36 cellular contexts compared by ENCODE assay signal in genomic region chr5:102262688-102263087, GRCh38. TPM values are rescaled to one million over a fixed set of nuclear protein-coding genes. Genes with fewer than 3 reads are reported as not detected.
"Had no signal": no experiment of that assay in that cellular context is flagged by ENCODE, and none has a peak within 500 bp of the region (broad histone marks: within the 10 kb centered on the region; RNA-seq: fewer than 3 reads in every experiment).

No MANE protein-coding gene starts in this region.

- H3K27ac Mint-ChIP-seq: activated CD4-positive, alpha-beta T cell treated with anti-CD3 and anti-CD28 coated beads for 36 hours; activated CD4-positive, alpha-beta T cell treated with anti-CD3 and anti-CD28 coated beads, Interleukin-2, amount 10 ng/mL, durations not matched to agents 7 days and 5 days; activated CD8-positive, alpha-beta T cell treated with anti-CD3 and anti-CD28 coated beads, Interleukin-2, amount 10 ng/mL, durations not matched to agents 7 days and 5 days; activated naive CD4-positive, alpha-beta T cell treated with anti-CD3 and anti-CD28 coated beads, Interleukin-2, amount 50 U/mL, for 24 hours; activated naive CD8-positive, alpha-beta T cell treated with anti-CD3 and anti-CD28 coated beads, Interleukin-2, amount 10 ng/mL, durations not matched to agents 7 days and 5 days; activated T-cell treated with anti-CD3 and anti-CD28 coated beads, Interleukin-2, amount 50 U/mL, for 24 hours; activated T-helper 2 cell treated with anti-CD3 and anti-CD28 coated beads, Interferon-gamma antibody, Interleukin-2, Interleukin-4, amounts not matched to agents 10 μg/mL and 5 μg/mL and 100 μg/mL, durations not matched to agents 14 hours and 24 hours and 36 hours; T-helper 1 cell treated with Interleukin-12 subunit alpha and Interleukin-12 subunit beta and Interleukin-4 antibody, amounts not matched to agents 30 μg/mL and 1 μg/mL, for 36 hours; T-helper 2 cell treated with Interferon-gamma antibody and Interleukin-4, amounts not matched to agents 5 μg/mL and 100 μg/mL, for 36 hours; WTC11 had no signal

- FAIRE-seq: astrocyte, TTC549 had no signal

- H3K36me3 Mint-ChIP-seq: activated naive CD4-positive, alpha-beta T cell treated with anti-CD3 and anti-CD28 coated beads, Interleukin-2, amount 50 U/mL, for 24 hours; activated naive CD8-positive, alpha-beta T cell treated with anti-CD3 and anti-CD28 coated beads, Interleukin-2, amount 10 ng/mL, durations not matched to agents 7 days and 5 days; WTC11 had no signal

- H3K4me1 ChIP-seq: adrenal gland, body of pancreas, Peyer's patch, SJSA1 had no signal

- H3K4me3 Mint-ChIP-seq: activated CD4-positive, alpha-beta T cell treated with anti-CD3 and anti-CD28 coated beads for 36 hours; activated CD4-positive, alpha-beta T cell treated with anti-CD3 and anti-CD28 coated beads, Interleukin-2, amount 10 ng/mL, durations not matched to agents 7 days and 5 days; activated CD8-positive, alpha-beta T cell treated with anti-CD3 and anti-CD28 coated beads, Interleukin-2, amount 10 ng/mL, durations not matched to agents 7 days and 5 days; activated naive CD4-positive, alpha-beta T cell treated with anti-CD3 and anti-CD28 coated beads, Interleukin-2, amount 50 U/mL, for 24 hours; activated naive CD8-positive, alpha-beta T cell treated with anti-CD3 and anti-CD28 coated beads, Interleukin-2, amount 10 ng/mL, durations not matched to agents 7 days and 5 days; activated T-cell treated with anti-CD3 and anti-CD28 coated beads, Interleukin-2, amount 50 U/mL, for 24 hours; T-helper 1 cell treated with Interleukin-12 subunit alpha and Interleukin-12 subunit beta and Interleukin-4 antibody, amounts not matched to agents 30 μg/mL and 1 μg/mL, for 36 hours; T-helper 2 cell treated with Interferon-gamma antibody and Interleukin-4, amounts not matched to agents 5 μg/mL and 100 μg/mL, for 36 hours; WTC11 had no signal

- H3K27me3 ChIP-seq: adrenal gland, body of pancreas, Peyer's patch, SJSA1 had no signal

- H3K4me1 Mint-ChIP-seq: activated CD4-positive, alpha-beta T cell treated with anti-CD3 and anti-CD28 coated beads for 36 hours; activated CD4-positive, alpha-beta T cell treated with anti-CD3 and anti-CD28 coated beads, Interleukin-2, amount 10 ng/mL, durations not matched to agents 7 days and 5 days; activated naive CD4-positive, alpha-beta T cell treated with anti-CD3 and anti-CD28 coated beads, Interleukin-2, amount 50 U/mL, for 24 hours; activated naive CD8-positive, alpha-beta T cell treated with anti-CD3 and anti-CD28 coated beads, Interleukin-2, amount 10 ng/mL, durations not matched to agents 7 days and 5 days; WTC11 had no signal

- H3K9ac ChIP-seq: KMS-11, SK-N-SH had no signal

- H3K36me3 ChIP-seq: adrenal gland, Peyer's patch, SJSA1 had no signal

- H3K9me3 Mint-ChIP-seq: activated CD4-positive, alpha-beta T cell treated with anti-CD3 and anti-CD28 coated beads, Interleukin-2, amount 10 ng/mL, durations not matched to agents 7 days and 5 days; activated naive CD8-positive, alpha-beta T cell treated with anti-CD3 and anti-CD28 coated beads, Interleukin-2, amount 10 ng/mL, durations not matched to agents 7 days and 5 days; activated T-cell treated with anti-CD3 and anti-CD28 coated beads, Interleukin-2, amount 50 U/mL, for 24 hours; T-helper 1 cell treated with Interleukin-12 subunit alpha and Interleukin-12 subunit beta and Interleukin-4 antibody, amounts not matched to agents 30 μg/mL and 1 μg/mL, for 36 hours; T-helper 2 cell treated with Interferon-gamma antibody and Interleukin-4, amounts not matched to agents 5 μg/mL and 100 μg/mL, for 36 hours had no signal

- H3K4me3 ChIP-seq: adrenal gland, body of pancreas, Peyer's patch, SJSA1 had no signal

- H3K9me3 ChIP-seq: adrenal gland, body of pancreas, Peyer's patch, SJSA1, SK-N-SH had no signal

- H3K4me2 ChIP-seq: KMS-11, SK-N-SH had no signal

- DNase-seq: activated CD4-positive, alpha-beta T cell treated with anti-CD3 and anti-CD28 coated beads for 36 hours; activated CD4-positive, alpha-beta T cell treated with anti-CD3 and anti-CD28 coated beads, Interleukin-2, amount 10 ng/mL, durations not matched to agents 7 days and 5 days; activated CD4-positive, alpha-beta T cell treated with anti-CD3 and anti-CD28 coated beads, Interleukin-2, amount 50 U/mL, for 48 hours; activated CD8-positive, alpha-beta T cell treated with anti-CD3 and anti-CD28 coated beads, Interleukin-2, amount 10 ng/mL, durations not matched to agents 7 days and 5 days; activated gamma-delta T cell; activated naive CD4-positive, alpha-beta T cell treated with Interleukin-2 at 50 U/mL for 16 hours; activated naive CD8-positive, alpha-beta T cell treated with anti-CD3 and anti-CD28 coated beads, Interleukin-2, amount 10 ng/mL, durations not matched to agents 7 days and 5 days; activated T-cell treated with anti-CD3 and anti-CD28 coated beads, Interleukin-2, amount 50 U/mL, for 24 hours; adrenal gland; body of pancreas; NCI-H1092 treated with DMSO at 0.1 percent for 48 hours; NCI-H1417; NCI-H146; NCI-H187; NCI-H2029 treated with DMSO at 0.1 percent for 48 hours; NCI-H2107; NCI-H2171; NCI-H510A; NCI-H526; NCI-H748 treated with DMSO at 0.1 percent for 48 hours; NK-92 treated with Interleukin-12 subunit alpha and Interleukin-12 subunit beta, amount 100 ng/mL, for 24 hours; PC-3; Peyer's patch; RPMI8226; SHP77 treated with DMSO at 0.1 percent for 48 hours; SK-N-SH had no signal

- H3K27me3 Mint-ChIP-seq: activated CD4-positive, alpha-beta T cell treated with anti-CD3 and anti-CD28 coated beads for 36 hours; activated CD4-positive, alpha-beta T cell treated with anti-CD3 and anti-CD28 coated beads, Interleukin-2, amount 10 ng/mL, durations not matched to agents 7 days and 5 days; activated naive CD4-positive, alpha-beta T cell treated with anti-CD3 and anti-CD28 coated beads, Interleukin-2, amount 50 U/mL, for 24 hours; activated naive CD8-positive, alpha-beta T cell treated with anti-CD3 and anti-CD28 coated beads, Interleukin-2, amount 10 ng/mL, durations not matched to agents 7 days and 5 days; activated T-cell treated with anti-CD3 and anti-CD28 coated beads, Interleukin-2, amount 50 U/mL, for 24 hours had no signal

- H3K27ac ChIP-seq: adrenal gland, body of pancreas, KMS-11, Peyer's patch, SJSA1 had no signal

RNA-seq across cellular contexts. Expression of gene SLCO4C1, which starts 33.4 kb away (rescaled TPM):
- total RNA-seq: LHCN-M2, PC-3, SJSA1 had no signal
- polyA plus RNA-seq: SK-N-SH had no signal
